In genomic region chr13:59360108-59360507, GRCh38 we compare ENCODE assay signal across 12 cellular contexts.
A peak's percentile ranks its signal among the peaks of the same experiment; 100 is the strongest.
DNase-seq lines count a peak whose midpoint lies in the region; ATAC-seq and TF ChIP-seq lines count a peak whose summit lies in the region.
"Had no signal": no experiment of that assay in that cellular context is flagged by ENCODE, and none has a peak within 500 bp of the region (broad histone marks: within the 10 kb centered on the region; RNA-seq: fewer than 3 reads in every experiment).

No MANE protein-coding gene starts in this region.

- POLR2A ChIA-PET in GM10248 (lab: Yijun Ruan, JAX): no interaction called here

- H4K20me1 ChIP-seq in Loucy (ENCODE audit: insufficient read depth, low read length, poor library complexity, severe bottlenecking) (no peaks in the 10 kb centered on the region), hepatocyte (ENCODE audit: insufficient read depth, poor library complexity, severe bottlenecking) (no peaks in the 10 kb centered on the region)

- DNase-seq in GM10248 (ENCODE audit: extremely low spot score): peak; percentile 5
- DNase-seq in hepatocyte (ENCODE audit: low spot score): no peak
- no peak for DNase-seq in 8988T
- DNase-seq in HK-2 (ENCODE audit: unreplicated experiment): no peak
- no peak for DNase-seq in NCI-H187 treated with DMSO at 0.1 percent for 48 hours (lab: John Stamatoyannopoulos, UW)
- DNase-seq: NCI-H1092, SW 1271 had no signal

- no peaks in the 10 kb centered on the region for H3K9me3 ChIP-seq in Loucy (ENCODE audit: insufficient read depth, low read depth, low read length)
- H3K9me3 ChIP-seq in hepatocyte (ENCODE audit: low read depth): no peaks in the 10 kb centered on the region

- H3K4me2 ChIP-seq in Loucy (ENCODE audit: low read depth, low read length, poor library complexity, severe bottlenecking): peak overlapping the region; percentile 73
- H3K4me2 ChIP-seq in hepatocyte: no peak overlapping the region

- ATAC-seq in GM19395 (IDR thresholded peaks at IDR 0.05; ENCODE audit: unreplicated experiment): peak; percentile 74
- no peak for ATAC-seq in HG03196 (IDR thresholded peaks at IDR 0.05; ENCODE audit: unreplicated experiment)
- ATAC-seq: activated T-cell treated with anti-CD3 and anti-CD28 coated beads, Interleukin-2, amount 50 U/mL, for 72 hours; stimulated activated memory B cell treated with anti-CD40 and anti-IgM and Interleukin-4, amounts not matched to agents 10 μg/mL and 1 μg/mL and 100 μg/mL, for 72 hours had no signal

- no peaks in the 10 kb centered on the region for H3K36me3 ChIP-seq in Loucy (ENCODE audit: insufficient read depth, low read length)
- no peaks in the 10 kb centered on the region for H3K36me3 ChIP-seq in hepatocyte (replicated peaks; ENCODE audit: insufficient read depth, low read depth)

- H3F3A ChIP-seq in Loucy (ENCODE audit: low read depth): no peaks in the 10 kb centered on the region

- H3K79me2 ChIP-seq in Loucy (ENCODE audit: insufficient read depth, low read length): no peaks in the 10 kb centered on the region
- no peaks in the 10 kb centered on the region for H3K79me2 ChIP-seq in hepatocyte

- H3K9me2 ChIP-seq in Loucy (replicated peaks; ENCODE audit: low read depth, low read length) (no peaks in the 10 kb centered on the region), hepatocyte (replicated peaks; ENCODE audit: insufficient read depth) (no peaks in the 10 kb centered on the region)

- H3K27me3 ChIP-seq in Loucy (ENCODE audit: insufficient read depth, low read length, poor library complexity, severe bottlenecking) (no peaks in the 10 kb centered on the region), hepatocyte (no peaks in the 10 kb centered on the region)

- TF ChIP-seq CTCF in GM10248 (IDR thresholded peaks at IDR 0.05; ENCODE audit: control extremely low read depth, extremely low read depth, low read depth, missing control alignments): no peak
- no peak for TF ChIP-seq CTCF in Loucy (conservative IDR thresholded peaks at IDR 0.05; ENCODE audit: low read length)
- no peak for TF ChIP-seq CTCF in hepatocyte (IDR thresholded peaks at IDR 0.05; ENCODE audit: poor library complexity)

- CTCF ChIA-PET in GM10248 (lab: Yijun Ruan, JAX): interaction anchor here (1.4 to 1.9 kb wide), 3 partner anchors 9 to 43 kb away, joined by 3 to 4 read pairs (median 4); no protein-coding TSS in a partner anchor

- H2AFZ ChIP-seq in Loucy (ENCODE audit: low read length) (peak overlapping the region; percentile 94), hepatocyte (peak overlapping the region; percentile 4)

- peaks cover 35% of the 10 kb centered on the region for H3K4me1 ChIP-seq in Loucy (ENCODE audit: insufficient read depth, low read length, poor library complexity, severe bottlenecking)
- peaks cover 10% of the 10 kb centered on the region for H3K4me1 ChIP-seq in hepatocyte (ENCODE audit: insufficient read depth)

- H3K9ac ChIP-seq in Loucy (ENCODE audit: low read depth, low read length, poor library complexity, severe bottlenecking): peak overlapping the region; percentile 60

- H3K27ac ChIP-seq in hepatocyte: no peak overlapping the region

- H3K4me3 ChIP-seq in Loucy (ENCODE audit: low read length, poor library complexity, severe bottlenecking) (peak overlapping the region; percentile 63), hepatocyte (no peak overlapping the region)
